In the genomic region with DNA sequence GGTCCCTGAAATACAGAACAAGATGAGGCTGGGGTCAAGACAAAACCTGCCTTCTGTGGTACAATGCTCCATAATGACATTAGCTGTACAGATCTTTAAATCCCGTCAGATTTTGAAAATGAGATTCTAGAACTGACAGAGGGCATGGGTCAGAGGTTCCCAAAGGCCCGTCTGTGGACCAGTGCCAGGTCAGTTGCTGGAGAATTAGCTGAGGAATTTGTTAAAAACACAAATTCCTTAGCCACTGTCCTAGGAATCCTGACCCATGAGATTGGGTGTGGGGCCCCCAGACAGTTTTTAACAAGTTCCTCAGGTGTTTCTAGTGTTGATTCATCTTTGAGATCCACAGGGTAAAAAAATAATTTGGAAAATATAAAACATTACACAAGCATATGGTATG, we compare ENCODE assay signal across 17 cellular contexts.
DNase-seq lines count a peak whose midpoint lies in the region; ATAC-seq and TF ChIP-seq lines count a peak whose summit lies in the region.
"Had no signal": no experiment of that assay in that cellular context is flagged by ENCODE, and none has a peak within 500 bp of the region (broad histone marks: within the 10 kb centered on the region; RNA-seq: fewer than 3 reads in every experiment).

No MANE protein-coding gene starts in this region.

- H3K4ac ChIP-seq in trophoblast cell (ENCODE audit: low read depth, low read length) = peak overlapping the region; percentile 32

- H4K20me1 ChIP-seq in OCI-LY7 (ENCODE audit: insufficient read depth, low read length) = no peaks in the 10 kb centered on the region

- DNase-seq in Caco-2 (no peak), OCI-LY7 (ENCODE audit: low spot score) (no peak), trophoblast cell (no peak), NCI-H146 (lab: John Stamatoyannopoulos, UW) (no peak), CD14-positive monocyte (ENCODE audit: low spot score) (no peak), NK-92 (lab: John Stamatoyannopoulos, UW; ENCODE audit: unreplicated experiment) (no peak)
- DNase-seq: CD4-positive, CD25-positive, alpha-beta regulatory T cell; CD8-positive, alpha-beta memory T cell; COR-L47; DMS153; DMS79; GF-D8 had no signal

- ATAC-seq in HG02970 (IDR thresholded peaks at IDR 0.05; ENCODE audit: low FRiP score, unreplicated experiment) = no peak

- H3K27ac Mint-ChIP-seq in Caco-2 (ENCODE audit: unreplicated experiment) = peak overlapping the region; percentile 12
- H3K27ac Mint-ChIP-seq in CD14-positive monocyte = no peak overlapping the region
- H3K27ac Mint-ChIP-seq: B cell; CD4-positive, CD25-positive, alpha-beta regulatory T cell; CD8-positive, alpha-beta memory T cell had no signal

- POLR2A ChIA-PET in Caco-2 (lab: Charles Lee) (no interaction called here), OCI-LY7 (lab: Charles Lee) (interaction anchor here (0.9 to 1.3 kb wide), 2 partner anchors 12 to 17 kb away, joined by 3 read pairs; no protein-coding TSS in a partner anchor)

- peak overlapping the region; percentile 58 for H2BK5ac ChIP-seq in trophoblast cell (ENCODE audit: low read depth, low read length, poor library complexity)

- no peak overlapping the region for H4K12ac ChIP-seq in trophoblast cell (ENCODE audit: low read depth, low read length)

- TF ChIP-seq EP300 in Ishikawa (IDR thresholded peaks at IDR 0.05; ENCODE audit: borderline replicate concordance) = no peak

- H3K4me1 ChIP-seq in Caco-2 (peaks cover 30% of the 10 kb centered on the region), OCI-LY7 (ENCODE audit: insufficient read depth, low read length, poor library complexity, severe bottlenecking) (peaks cover 20% of the 10 kb centered on the region), trophoblast cell (ENCODE audit: control insufficient read depth in 1 of 2, insufficient read depth in 2 of 2, low read length in 2 of 2) (peaks cover 20 to 28% of the 10 kb centered on the region in 2 experiments)
- H3K4me1 ChIP-seq: HAP-1 had no signal

- no peak overlapping the region for H4K8ac ChIP-seq in trophoblast cell (ENCODE audit: low read depth, low read length)

- peaks cover 5% of the 10 kb centered on the region for H3K36me3 Mint-ChIP-seq in Caco-2 (ENCODE audit: insufficient read depth, unreplicated experiment)
- peaks cover 4 to 5% of the 10 kb centered on the region in 2 donors for H3K36me3 Mint-ChIP-seq in CD14-positive monocyte
- H3K36me3 Mint-ChIP-seq: CD4-positive, CD25-positive, alpha-beta regulatory T cell had no signal

- H3K9me3 ChIP-seq in Caco-2 (peaks cover 10% of the 10 kb centered on the region; the same call in 1 of the 2 replicates), OCI-LY7 (ENCODE audit: low read length) (no peaks in the 10 kb centered on the region), trophoblast cell (ENCODE audit: insufficient read depth, low read depth, low read length) (no peaks in the 10 kb centered on the region)
- H3K9me3 ChIP-seq: BLaER1 treated with 17β-estradiol and CSF1 and Interleukin-3, amounts not matched to agents 10 nM and 100 nM; HAP-1 had no signal

- no peak overlapping the region for H3K9ac ChIP-seq in trophoblast cell (ENCODE audit: low read length)
- H3K9ac ChIP-seq: BLaER1 treated with 17β-estradiol and CSF1 and Interleukin-3, amounts not matched to agents 10 nM and 100 nM had no signal

- no peaks in the 10 kb centered on the region for H3K9me3 Mint-ChIP-seq in Caco-2 (ENCODE audit: unreplicated experiment)
- H3K9me3 Mint-ChIP-seq in CD14-positive monocyte = no peaks in the 10 kb centered on the region
- H3K9me3 Mint-ChIP-seq: CD8-positive, alpha-beta memory T cell had no signal

- TF ChIP-seq CTCF in Caco-2 (IDR thresholded peaks at IDR 0.05; ENCODE audit: insufficient read depth in 1 of 2, low read depth in 1 of 2, low read length in 1 of 2, severe bottlenecking in 1 of 2, unreplicated experiment in 1 of 2) (no peak), OCI-LY7 (conservative IDR thresholded peaks at IDR 0.05; ENCODE audit: low read length) (no peak), CD14-positive monocyte (IDR thresholded peaks at IDR 0.05) (no peak)

- H3K18ac ChIP-seq in trophoblast cell (ENCODE audit: low read length) = no peak overlapping the region

- CTCF ChIA-PET in Caco-2 (lab: Charles Lee) (no interaction called here), OCI-LY7 (lab: Charles Lee; ENCODE audit: unreplicated experiment) (no interaction called here)

- intact Hi-C loops in Caco-2 (cut with micrococcal nuclease; ENCODE audit: unreplicated experiment) (no loop called here), OCI-LY7 (cut with micrococcal nuclease; ENCODE audit: unreplicated experiment) (no loop called here), CD14-positive monocyte (cut with micrococcal nuclease) (no loop called here)

- peaks cover 16% of the 10 kb centered on the region for H3K79me1 ChIP-seq in trophoblast cell (ENCODE audit: low read length)

- no peak overlapping the region for H3K14ac ChIP-seq in trophoblast cell (ENCODE audit: low read length)

- BruUV-seq in Caco-2 (replicated peaks; lab: Mats Ljungman, UMichigan) = no TSS peak
- no TSS peak for BruUV-seq in OCI-LY7 (replicated peaks; lab: Mats Ljungman, UMichigan)

- H3K4me3 ChIP-seq in Caco-2 (ENCODE audit: low read depth, low read length) = no peak overlapping the region
- no peak overlapping the region for H3K4me3 ChIP-seq in OCI-LY7 (ENCODE audit: low read depth, low read length, poor library complexity, severe bottlenecking)
- no peak overlapping the region for H3K4me3 ChIP-seq in trophoblast cell (ENCODE audit: low read depth, low read length)
- H3K4me3 ChIP-seq: BLaER1 treated with 17β-estradiol and CSF1 and Interleukin-3, amounts not matched to agents 10 nM and 100 nM; HAP-1 had no signal

- H3K4me3 Mint-ChIP-seq in Caco-2 (ENCODE audit: unreplicated experiment) (no peak overlapping the region), CD14-positive monocyte (no peak overlapping the region)
- H3K4me3 Mint-ChIP-seq: B cell; CD4-positive, CD25-positive, alpha-beta regulatory T cell; CD8-positive, alpha-beta memory T cell had no signal

- H3K4me1 Mint-ChIP-seq in Caco-2 (ENCODE audit: low read depth, unreplicated experiment) (peaks cover 30% of the 10 kb centered on the region), CD14-positive monocyte (no peaks in the 10 kb centered on the region)
- H3K4me1 Mint-ChIP-seq: B cell had no signal

- H3K4me2 ChIP-seq in OCI-LY7 (ENCODE audit: low read length) = peak overlapping the region; percentile 22; the same call in 1 of the 2 replicates
- no peak overlapping the region for H3K4me2 ChIP-seq in trophoblast cell (ENCODE audit: low read length)
- H3K4me2 ChIP-seq: BLaER1 treated with 17β-estradiol and CSF1 and Interleukin-3, amounts not matched to agents 10 nM and 100 nM had no signal

- no peak overlapping the region for H2BK120ac ChIP-seq in trophoblast cell (ENCODE audit: insufficient read depth, low read length, poor library complexity)

- H3K36me3 ChIP-seq in Caco-2 (ENCODE audit: control insufficient read depth, insufficient read depth, low read length) = no peaks in the 10 kb centered on the region
- H3K36me3 ChIP-seq in OCI-LY7 (ENCODE audit: insufficient read depth, low read length) = peaks cover 10% of the 10 kb centered on the region; the same call in 1 of the 2 replicates
- H3K36me3 ChIP-seq in trophoblast cell (ENCODE audit: control insufficient read depth in 1 of 2, insufficient read depth in 2 of 2, low read length in 2 of 2) = no peaks in the 10 kb centered on the region
- H3K36me3 ChIP-seq: HAP-1 had no signal

- H2BK12ac ChIP-seq in trophoblast cell (ENCODE audit: low read length) = peak overlapping the region; percentile 42

- no peak for TF ChIP-seq RAD21 in Ishikawa (IDR thresholded peaks at IDR 0.05; ENCODE audit: low read depth)

- no peak overlapping the region for H2AFZ ChIP-seq in OCI-LY7 (ENCODE audit: low read length)
- H2AFZ ChIP-seq in trophoblast cell (ENCODE audit: insufficient read depth, low read length, poor library complexity) = no peak overlapping the region

- H3K27me3 Mint-ChIP-seq in Caco-2 (ENCODE audit: insufficient read depth, unreplicated experiment) (no peaks in the 10 kb centered on the region), CD14-positive monocyte (ENCODE audit: low read depth in 3 of 3) (peaks cover 0 to 3% (median 2%) of the 10 kb centered on the region in 3 donors)
- H3K27me3 Mint-ChIP-seq: CD4-positive, CD25-positive, alpha-beta regulatory T cell had no signal

- no peaks in the 10 kb centered on the region for H3K9me2 ChIP-seq in OCI-LY7 (ENCODE audit: insufficient read depth, low read length)

- H3K23ac ChIP-seq in trophoblast cell (ENCODE audit: low read length) = no peak overlapping the region

- H3K79me2 ChIP-seq in OCI-LY7 (ENCODE audit: insufficient read depth, low read depth, low read length) = no peaks in the 10 kb centered on the region
- H3K79me2 ChIP-seq in trophoblast cell (ENCODE audit: control insufficient read depth, insufficient read depth, low read length, poor library complexity) = peaks cover 2% of the 10 kb centered on the region

- H3K27me3 ChIP-seq in Caco-2 (replicated peaks; ENCODE audit: control insufficient read depth, insufficient read depth, low read length) = no peaks in the 10 kb centered on the region
- H3K27me3 ChIP-seq in trophoblast cell (ENCODE audit: insufficient read depth, low read length) = no peaks in the 10 kb centered on the region
- H3K27me3 ChIP-seq: BLaER1 treated with 17β-estradiol and CSF1 and Interleukin-3, amounts not matched to agents 10 nM and 100 nM had no signal

- H3K27ac ChIP-seq in OCI-LY7 (ENCODE audit: low read depth, low read length, poor library complexity, severe bottlenecking) = no peak overlapping the region
- no peak overlapping the region for H3K27ac ChIP-seq in trophoblast cell (ENCODE audit: low read depth, low read length)
- H3K27ac ChIP-seq: BLaER1 treated with 17β-estradiol and CSF1 and Interleukin-3, amounts not matched to agents 10 nM and 100 nM had no signal

- no CpG with 5 or more reads among the region's 2 CpGs for WGBS in trophoblast cell (ENCODE audit: extremely low coverage, insufficient coverage, insufficient read length)

- H2AK5ac ChIP-seq in trophoblast cell (ENCODE audit: low read length) = no peak overlapping the region

- H4K91ac ChIP-seq in trophoblast cell (ENCODE audit: low read depth, low read length) = no peak overlapping the region

TF ChIP-seq in Ishikawa, 13 proteins besides CTCF, POLR2A, EP300 and RAD21:
- TF ChIP-seq TAF1 (IDR thresholded peaks at IDR 0.05; ENCODE audit: low read depth) = no peak
- TF ChIP-seq NFIC (IDR thresholded peaks at IDR 0.05) = peak; percentile 41; the same call in 1 of the 2 replicates
- no peak for TF ChIP-seq YY1 (IDR thresholded peaks at IDR 0.05; ENCODE audit: low read depth)
